ENCODE assay signal across 14 cellular contexts in genomic region chr9:135925496-135926133, GRCh38. TPM values are rescaled to one million over a fixed set of nuclear protein-coding genes. Genes with fewer than 3 reads are reported as not detected.
A peak's percentile ranks its signal among the peaks of the same experiment; 100 is the strongest.
DNase-seq lines count a peak whose midpoint lies in the region; ATAC-seq and TF ChIP-seq lines count a peak whose summit lies in the region.
"Had no signal": no experiment of that assay in that cellular context is flagged by ENCODE, and none has a peak within 500 bp of the region (broad histone marks: within the 10 kb centered on the region; RNA-seq: fewer than 3 reads in every experiment).

No MANE protein-coding gene starts in this region.

- no peaks in the 10 kb centered on the region for H3K27me3 ChIP-seq in tibial nerve
- H3K27me3 ChIP-seq: body of pancreas, stomach had no signal

- H3K4me3 ChIP-seq in tibial nerve: no peak overlapping the region
- H3K4me3 ChIP-seq: body of pancreas, stomach had no signal

- peaks cover 32% of the 10 kb centered on the region for H3K4me1 Mint-ChIP-seq in activated CD4-positive, alpha-beta T cell treated with anti-CD3 and anti-CD28 coated beads, Interleukin-2, amount 10 ng/mL, durations not matched to agents 24 days and 14 days
- peaks cover 11% of the 10 kb centered on the region for H3K4me1 Mint-ChIP-seq in MCF 10A (ENCODE audit: insufficient read depth, unreplicated experiment)

- no peak for TF ChIP-seq EP300 in tibial nerve (IDR thresholded peaks at IDR 0.05)

- H3K9me3 Mint-ChIP-seq in activated CD4-positive, alpha-beta T cell treated with anti-CD3 and anti-CD28 coated beads, Interleukin-2, amount 10 ng/mL, durations not matched to agents 24 days and 14 days: peaks cover 3% of the 10 kb centered on the region
- no peaks in the 10 kb centered on the region for H3K9me3 Mint-ChIP-seq in MCF 10A (ENCODE audit: unreplicated experiment)

- no peak for TF ChIP-seq CTCF in GM10266 (IDR thresholded peaks at IDR 0.05; ENCODE audit: control insufficient read depth, insufficient read depth, low read depth, missing control alignments)
- TF ChIP-seq CTCF in MCF 10A (IDR thresholded peaks at IDR 0.05; ENCODE audit: unreplicated experiment): no peak
- no peak for TF ChIP-seq CTCF in tibial nerve (IDR thresholded peaks at IDR 0.05)

- no TSS peak for BruUV-seq in MCF 10A (replicated peaks; lab: Mats Ljungman, UMichigan)

- CTCF ChIA-PET in MCF 10A (lab: Yijun Ruan, JAX): interaction anchor here (1.0 kb wide), 1 partner anchor 27 kb away, joined by 4 read pairs; no protein-coding TSS in a partner anchor

- POLR2A ChIA-PET in MCF 10A (lab: Yijun Ruan, JAX): interaction anchor here (0.7 to 1.5 kb wide), 3 partner anchors 11 to 329 kb away, joined by 3 to 4 read pairs (median 3); no protein-coding TSS in a partner anchor

- H3K27ac Mint-ChIP-seq in activated CD4-positive, alpha-beta T cell treated with anti-CD3 and anti-CD28 coated beads, Interleukin-2, amount 10 ng/mL, durations not matched to agents 24 days and 14 days: peak overlapping the region; percentile 94
- peak overlapping the region; percentile 76 for H3K27ac Mint-ChIP-seq in MCF 10A (ENCODE audit: low read depth, unreplicated experiment)

- DNase-seq in GM10266 (ENCODE audit: extremely low spot score): peak; percentile 68
- peak; percentile 79 for DNase-seq in activated CD4-positive, alpha-beta T cell treated with anti-CD3 and anti-CD28 coated beads, Interleukin-2, amount 10 ng/mL, durations not matched to agents 24 days and 14 days
- DNase-seq in MCF 10A (ENCODE audit: unreplicated experiment): peak; percentile 57
- peak; percentile 78 to 84 for DNase-seq in stimulated activated CD4-positive, alpha-beta T cell treated with anti-CD3 and anti-CD28 coated beads, Interleukin-2, amount 100 ng/mL, for 24 hours
- DNase-seq in tibial nerve (ENCODE audit: low spot score in 2 of 2): no peak
- DNase-seq in OCI-M1 (lab: John Stamatoyannopoulos, UW): no peak
- DNase-seq in midbrain (lab: John Stamatoyannopoulos, UW): no peak
- DNase-seq: body of pancreas, GF-D8, kidney, NCI-H1694, stomach, T1000 had no signal

- 85 to 91% methylated on average over 19 of the region's 19 CpGs for WGBS in tibial nerve, 2 donors

- peaks cover 0 to 52% (median 0%) of the 10 kb centered on the region in 3 donors for H3K36me3 ChIP-seq in tibial nerve

- intact Hi-C loops in activated CD4-positive, alpha-beta T cell treated with anti-CD3 and anti-CD28 coated beads, Interleukin-2, amount 10 ng/mL, durations not matched to agents 24 days and 14 days (cut with micrococcal nuclease): loop anchor here (1.0 to 2.0 kb wide), 2 partner anchors 18 to 61 kb away; partner anchors contain the start of gene CAMSAP1
- intact Hi-C loops in MCF 10A (cut with micrococcal nuclease): no loop called here

- H3K4me3 Mint-ChIP-seq in activated CD4-positive, alpha-beta T cell treated with anti-CD3 and anti-CD28 coated beads, Interleukin-2, amount 10 ng/mL, durations not matched to agents 24 days and 14 days: peak overlapping the region; percentile 71
- no peak overlapping the region for H3K4me3 Mint-ChIP-seq in MCF 10A (ENCODE audit: unreplicated experiment)

- no peak for TF ChIP-seq POLR2A in tibial nerve (IDR thresholded peaks at IDR 0.05)

- no peak overlapping the region for H3K27ac ChIP-seq in tibial nerve
- H3K27ac ChIP-seq: body of pancreas, stomach had no signal

- peaks cover 16% of the 10 kb centered on the region for H3K36me3 Mint-ChIP-seq in activated CD4-positive, alpha-beta T cell treated with anti-CD3 and anti-CD28 coated beads, Interleukin-2, amount 10 ng/mL, durations not matched to agents 24 days and 14 days (ENCODE audit: low read depth)
- peaks cover 10% of the 10 kb centered on the region for H3K36me3 Mint-ChIP-seq in MCF 10A (ENCODE audit: insufficient read depth, unreplicated experiment)

- no peaks in the 10 kb centered on the region for H3K27me3 Mint-ChIP-seq in activated CD4-positive, alpha-beta T cell treated with anti-CD3 and anti-CD28 coated beads, Interleukin-2, amount 10 ng/mL, durations not matched to agents 24 days and 14 days
- H3K27me3 Mint-ChIP-seq in MCF 10A (ENCODE audit: insufficient read depth, unreplicated experiment): no peaks in the 10 kb centered on the region

- H3K4me1 ChIP-seq in tibial nerve: peaks cover 0 to 4% (median 0%) of the 10 kb centered on the region in 4 donors
- H3K4me1 ChIP-seq: body of pancreas had no signal

- no peak for ATAC-seq in HG03439 (IDR thresholded peaks at IDR 0.05; ENCODE audit: unreplicated experiment)
- ATAC-seq: body of pancreas had no signal

- H3K9me3 ChIP-seq in tibial nerve: no peaks in the 10 kb centered on the region
- H3K9me3 ChIP-seq: body of pancreas, stomach had no signal

RNA-seq across cellular contexts. Expression of gene CAMSAP1, which starts 18.3 kb away (rescaled TPM):
- 45.2 and 49.9 TPM in 2 replicates for total RNA-seq in activated CD4-positive, alpha-beta T cell treated with anti-CD3 and anti-CD28 coated beads, Interleukin-2, amount 10 ng/mL, durations not matched to agents 24 days and 14 days
- total RNA-seq in MCF 10A (2022): 31.0 and 39.5 TPM in 2 replicates
- total RNA-seq in tibial nerve: 10 to 100 TPM; 27.6 to 40.8 (median 35.7) TPM

RNA-seq across cellular contexts. Expression of gene UBAC1, which starts 35.6 kb away (rescaled TPM):
- 43.2 and 47.7 TPM in 2 replicates for total RNA-seq in activated CD4-positive, alpha-beta T cell treated with anti-CD3 and anti-CD28 coated beads, Interleukin-2, amount 10 ng/mL, durations not matched to agents 24 days and 14 days
- total RNA-seq in MCF 10A (2022) (32.5 and 34.7 TPM in 2 replicates), tibial nerve (10 to 100 TPM; 48.6 to 61.4 (median 55.9) TPM)

Comparison
In these comparisons a context has a peak if more than half of its experiments do, and no peak if none do; other contexts are left out.
1. DNase-seq: peak in GM10266 (single experiment), activated CD4-positive, alpha-beta T cell treated with anti-CD3 and anti-CD28 coated beads, Interleukin-2, amount 10 ng/mL, durations not matched to agents 24 days and 14 days (single experiment), MCF 10A (single experiment) and stimulated activated CD4-positive, alpha-beta T cell treated with anti-CD3 and anti-CD28 coated beads, Interleukin-2, amount 100 ng/mL, for 24 hours (2 of 2); none in tibial nerve (0 of 2), OCI-M1 (single experiment) and midbrain (single experiment).